35 cellular contexts compared by ENCODE assay signal in genomic region chr4:176289561-176289960, GRCh38. TPM values are rescaled to one million over a fixed set of nuclear protein-coding genes. Genes with fewer than 3 reads are reported as not detected.
"Had no signal": no experiment of that assay in that cellular context is flagged by ENCODE, and none has a peak within 500 bp of the region (broad histone marks: within the 10 kb centered on the region; RNA-seq: fewer than 3 reads in every experiment).

No MANE protein-coding gene starts in this region.

- DNase-seq: activated effector memory CD4-positive, alpha-beta T cell treated with anti-CD3 and anti-CD28 coated beads, Interleukin-2, amount 50 U/mL, for 16 hours; activated effector memory CD4-positive, alpha-beta T cell treated with Interleukin-2 at 50 U/mL for 16 hours; activated gamma-delta T cell; activated gamma-delta T cell treated with Interleukin-2 at 50 U/mL for 16 hours; activated naive CD4-positive, alpha-beta T cell; activated naive CD4-positive, alpha-beta T cell treated with anti-CD3 and anti-CD28 coated beads for 36 hours; activated naive CD4-positive, alpha-beta T cell treated with anti-CD3 and anti-CD28 coated beads, Interleukin-2, amount 10 ng/mL, durations not matched to agents 7 days and 5 days; activated naive CD4-positive, alpha-beta T cell treated with anti-CD3 and anti-CD28 coated beads, Interleukin-2, amount 50 U/mL, for 16 hours; activated naive CD4-positive, alpha-beta T cell treated with Interleukin-2 at 50 U/mL for 16 hours; activated naive CD8-positive, alpha-beta T cell treated with anti-CD3 and anti-CD28 coated beads for 36 hours; activated naive CD8-positive, alpha-beta T cell treated with anti-CD3 and anti-CD28 coated beads, Interleukin-2, amount 10 ng/mL, durations not matched to agents 7 days and 5 days; activated naive CD8-positive, alpha-beta T cell treated with anti-CD3 and anti-CD28 coated beads, Interleukin-2, amount 50 U/mL, for 24 hours; activated T-cell treated with anti-CD3 and anti-CD28 coated beads, Interleukin-2, amount 50 U/mL, for 24 hours; activated T-cell treated with anti-CD3 and anti-CD28 coated beads, Interleukin-2, amount 50 U/mL, for 4 hours; activated T-cell treated with anti-CD3 and anti-CD28 coated beads, Interleukin-2, amount 50 U/mL, for 48 hours; activated T-cell treated with anti-CD3 and anti-CD28 coated beads, Interleukin-2, amount 50 U/mL, for 72 hours; adrenal gland; amniotic stem cell; amygdala; anterior cingulate cortex; aorta; body of pancreas; brain microvascular endothelial cell; caudate nucleus; central memory CD4-positive, alpha-beta T cell; cerebellar nuclear complex had no signal

- H3K27ac ChIP-seq: adrenal gland, ascending aorta, body of pancreas, brain microvascular endothelial cell, breast epithelium, cardiac muscle cell had no signal

- FAIRE-seq: astrocyte, bronchial epithelial cell had no signal

- H3K9me3 ChIP-seq: adrenal gland, ascending aorta, body of pancreas, breast epithelium had no signal

- H3K27me3 ChIP-seq: adrenal gland, ascending aorta, body of pancreas, brain microvascular endothelial cell, breast epithelium, cardiac muscle cell had no signal

- H3K4me3 ChIP-seq: adrenal gland, ascending aorta, body of pancreas, breast epithelium, cardiac muscle cell had no signal

- ATAC-seq: activated naive CD4-positive, alpha-beta T cell treated with anti-CD3 and anti-CD28 coated beads, Interleukin-2, amount 50 U/mL, for 72 hours; activated naive CD8-positive, alpha-beta T cell treated with anti-CD3 and anti-CD28 coated beads, Interleukin-2, amount 50 U/mL, for 24 hours; activated T-cell treated with anti-CD3 and anti-CD28 coated beads, Interleukin-2, amount 50 U/mL, for 4 hours; activated T-cell treated with anti-CD3 and anti-CD28 coated beads, Interleukin-2, amount 50 U/mL, for 72 hours; activated T-helper 17 cell treated with anti-CD3 and anti-CD28 coated beads, Interleukin-2, amount 50 U/mL, for 72 hours; body of pancreas had no signal

- H3K36me3 ChIP-seq: adrenal gland, ascending aorta, brain microvascular endothelial cell, breast epithelium, cardiac muscle cell had no signal

- H3K4me1 ChIP-seq: adrenal gland, ascending aorta, body of pancreas, breast epithelium had no signal

RNA-seq across cellular contexts. Expression of gene ASB5, which starts 20.5 kb away (rescaled TPM):
- total RNA-seq: activated naive CD4-positive, alpha-beta T cell treated with anti-CD3 and anti-CD28 coated beads for 36 hours; activated naive CD4-positive, alpha-beta T cell treated with anti-CD3 and anti-CD28 coated beads, Interleukin-2, amount 50 U/mL, for 72 hours; activated naive CD8-positive, alpha-beta T cell treated with anti-CD3 and anti-CD28 coated beads for 36 hours; activated naive CD8-positive, alpha-beta T cell treated with anti-CD3 and anti-CD28 coated beads, Interleukin-2, amount 10 ng/mL, durations not matched to agents 7 days and 5 days; activated T-cell treated with anti-CD3 and anti-CD28 coated beads, Interleukin-2, amount 50 U/mL, for 4 hours; activated T-cell treated with anti-CD3 and anti-CD28 coated beads, Interleukin-2, amount 50 U/mL, for 72 hours; activated T-helper 1 cell treated with anti-CD3 and anti-CD28 coated beads, Interleukin-12 subunit alpha, Interleukin-12 subunit beta, Interleukin-2, Interleukin-4 antibody, amounts not matched to agents 30 ng/mL and 10 ng/mL and 1 ng/mL, durations not matched to agents 14 hours and 24 hours and 36 hours; activated T-helper 17 cell treated with anti-CD3 and anti-CD28 coated beads, Interleukin-2, amount 50 U/mL, for 72 hours; activated T-helper 2 cell treated with anti-CD3 and anti-CD28 coated beads, Interferon-gamma antibody, Interleukin-2, Interleukin-4, amounts not matched to agents 10 μg/mL and 5 μg/mL and 100 μg/mL, durations not matched to agents 14 hours and 24 hours and 36 hours; aorta; ascending aorta; body of pancreas; breast epithelium; bronchial epithelial cell; cardiac muscle cell had no signal
